In genomic region chr15:87680200-87680599, GRCh38 we compare ENCODE assay signal across 37 cellular contexts.
"Had no signal": no experiment of that assay in that cellular context is flagged by ENCODE, and none has a peak within 500 bp of the region (broad histone marks: within the 10 kb centered on the region; RNA-seq: fewer than 3 reads in every experiment).

No MANE protein-coding gene starts in this region.

- H3K9me3 Mint-ChIP-seq: type B pancreatic cell had no signal

- H3K27me3 ChIP-seq: breast epithelium, esophagus squamous epithelium, gastrocnemius medialis, right lobe of liver, uterus had no signal

- ATAC-seq: activated CD4-positive, CD25-positive, alpha-beta regulatory T cell treated with anti-CD3 and anti-CD28 coated beads, Interleukin-2, amount 50 U/mL, for 24 hours; activated naive CD8-positive, alpha-beta T cell treated with anti-CD3 and anti-CD28 coated beads, Interleukin-2, amount 50 U/mL, for 24 hours; activated T-helper 17 cell treated with anti-CD3 and anti-CD28 coated beads, Interleukin-2, amount 50 U/mL, for 72 hours; gastrocnemius medialis; lower lobe of right lung; naive thymus-derived CD8-positive, alpha-beta T cell; right lobe of liver; stimulated activated memory B cell treated with anti-CD40 and anti-IgM and Interleukin-4, amounts not matched to agents 10 μg/mL and 1 μg/mL and 100 μg/mL, for 72 hours; stimulated activated naive CD8-positive, alpha-beta T cell treated with anti-CD3 and anti-CD28 coated beads, Interleukin-15, amount 100 ng/mL, for 72 hours had no signal

- H3K27ac Mint-ChIP-seq: activated naive CD8-positive, alpha-beta T cell treated with anti-CD3 and anti-CD28 coated beads, Interleukin-2, amount 50 U/mL, for 24 hours; activated T-cell treated with anti-CD3 and anti-CD28 coated beads, Interleukin-2, amount 50 U/mL, for 24 hours; activated T-helper 17 cell treated with anti-CD3 and anti-CD28 coated beads, Interleukin-2, amount 50 U/mL, for 72 hours; stimulated activated memory B cell treated with anti-CD40 and anti-IgM and Interleukin-4, amounts not matched to agents 10 μg/mL and 1 μg/mL and 100 μg/mL, for 72 hours; T-helper 1 cell treated with Interleukin-12 subunit alpha and Interleukin-12 subunit beta and Interleukin-4 antibody, amounts not matched to agents 30 μg/mL and 1 μg/mL, for 36 hours; type B pancreatic cell had no signal

- H3K4me1 ChIP-seq: breast epithelium, esophagus squamous epithelium, gastrocnemius medialis, lower lobe of right lung, right lobe of liver, uterus had no signal

- H3K36me3 Mint-ChIP-seq: stimulated activated memory B cell treated with anti-CD40 and anti-IgM and Interleukin-4, amounts not matched to agents 10 μg/mL and 1 μg/mL and 100 μg/mL, for 72 hours; type B pancreatic cell had no signal

- DNase-seq: activated CD4-positive, alpha-beta T cell treated with anti-CD3 and anti-CD28 coated beads for 48 hours; activated CD4-positive, alpha-beta T cell treated with anti-CD3 and anti-CD28 coated beads, Interleukin-2, amount 50 U/mL, for 48 hours; activated CD8-positive, alpha-beta memory T cell treated with anti-CD3 and anti-CD28 coated beads, Interleukin-2, amount 50 U/mL, for 48 hours; activated gamma-delta T cell treated with Interleukin-2 at 50 U/mL for 16 hours; activated naive CD8-positive, alpha-beta T cell treated with anti-CD3 and anti-CD28 coated beads, Interleukin-2, amount 50 U/mL, for 24 hours; activated T-cell treated with anti-CD3 and anti-CD28 coated beads, Interleukin-2, amount 50 U/mL, for 24 hours; amygdala; dermis blood vessel endothelial cell; effector CD4-positive, alpha-beta T cell; esophagus squamous epithelium; gastrocnemius medialis; glutamatergic neuron; hippocampal formation; lower lobe of right lung; mesenchymal stem cell; naive thymus-derived CD8-positive, alpha-beta T cell; posterior cingulate gyrus; right lobe of liver; small intestine; stimulated activated CD4-positive, alpha-beta T cell treated with anti-CD3 and anti-CD28 coated beads, Interleukin-1b, Interleukin-23, amount 100 ng/mL, for 48 hours; stimulated activated CD4-positive, alpha-beta T cell treated with anti-CD3 and anti-CD28 coated beads, Interleukin-4, amount 100 ng/mL, for 4 hours; stimulated activated CD8-positive, alpha-beta memory T cell treated with anti-CD3 and anti-CD28 coated beads, Interleukin-4, amount 100 ng/mL, for 48 hours; stimulated activated naive CD8-positive, alpha-beta T cell treated with anti-CD3 and anti-CD28 coated beads, Interleukin-15, amount 100 ng/mL, for 72 hours; substantia nigra; SW 1271; T1000; uterus; WERI-Rb-1 had no signal

- FAIRE-seq: keratinocyte, small intestine had no signal

- H3K4me1 Mint-ChIP-seq: central memory CD8-positive, alpha-beta T cell had no signal

- H3K4me3 ChIP-seq: breast epithelium, esophagus squamous epithelium, gastrocnemius medialis, lower lobe of right lung, right lobe of liver, uterus had no signal

- H3K4me3 Mint-ChIP-seq: activated naive CD4-positive, alpha-beta T cell treated with anti-CD3 and anti-CD28 coated beads, Interleukin-2, amount 50 U/mL, for 24 hours; activated naive CD8-positive, alpha-beta T cell treated with anti-CD3 and anti-CD28 coated beads, Interleukin-2, amount 50 U/mL, for 24 hours; activated T-cell treated with anti-CD3 and anti-CD28 coated beads, Interleukin-2, amount 50 U/mL, for 24 hours; activated T-helper 17 cell treated with anti-CD3 and anti-CD28 coated beads, Interleukin-2, amount 50 U/mL, for 72 hours; central memory CD8-positive, alpha-beta T cell; stimulated activated memory B cell treated with anti-CD40 and anti-IgM and Interleukin-4, amounts not matched to agents 10 μg/mL and 1 μg/mL and 100 μg/mL, for 72 hours; stimulated activated naive CD8-positive, alpha-beta T cell treated with anti-CD3 and anti-CD28 coated beads, Interleukin-15, amount 100 ng/mL, for 72 hours; T-helper 1 cell treated with Interleukin-12 subunit alpha and Interleukin-12 subunit beta and Interleukin-4 antibody, amounts not matched to agents 30 μg/mL and 1 μg/mL, for 36 hours; type B pancreatic cell had no signal

- H3K27me3 Mint-ChIP-seq: activated naive CD4-positive, alpha-beta T cell treated with anti-CD3 and anti-CD28 coated beads, Interleukin-2, amount 50 U/mL, for 24 hours; activated naive CD8-positive, alpha-beta T cell treated with anti-CD3 and anti-CD28 coated beads, Interleukin-2, amount 50 U/mL, for 24 hours; activated T-cell treated with anti-CD3 and anti-CD28 coated beads, Interleukin-2, amount 50 U/mL, for 24 hours; activated T-helper 17 cell treated with anti-CD3 and anti-CD28 coated beads, Interleukin-2, amount 50 U/mL, for 72 hours; central memory CD8-positive, alpha-beta T cell; stimulated activated memory B cell treated with anti-CD40 and anti-IgM and Interleukin-4, amounts not matched to agents 10 μg/mL and 1 μg/mL and 100 μg/mL, for 72 hours; stimulated activated naive CD8-positive, alpha-beta T cell treated with anti-CD3 and anti-CD28 coated beads, Interleukin-15, amount 100 ng/mL, for 72 hours had no signal

- H3K36me3 ChIP-seq: breast epithelium, esophagus squamous epithelium, gastrocnemius medialis, lower lobe of right lung, right lobe of liver, uterus, WERI-Rb-1 had no signal

- H3K27ac ChIP-seq: breast epithelium, esophagus squamous epithelium, gastrocnemius medialis, lower lobe of right lung, right lobe of liver, uterus, WERI-Rb-1 had no signal

- H3K9me3 ChIP-seq: esophagus squamous epithelium, gastrocnemius medialis, lower lobe of right lung, right lobe of liver, uterus had no signal
